ENCODE assay signal across 12 cellular contexts in genomic region chr9:136927343-136928261, GRCh38. TPM values are rescaled to one million over a fixed set of nuclear protein-coding genes. Genes with fewer than 3 reads are reported as not detected.
A peak's percentile ranks its signal among the peaks of the same experiment; 100 is the strongest.
DNase-seq lines count a peak whose midpoint lies in the region; ATAC-seq, FAIRE-seq and TF ChIP-seq lines count a peak whose summit lies in the region.
"Had no signal": no experiment of that assay in that cellular context is flagged by ENCODE, and none has a peak within 500 bp of the region (broad histone marks: within the 10 kb centered on the region; RNA-seq: fewer than 3 reads in every experiment).

No MANE protein-coding gene starts in this region.

- H3K36me3 ChIP-seq in IMR-90 (ENCODE audit: control insufficient read depth, insufficient read depth, low read length) (peaks cover 10% of the 10 kb centered on the region), astrocyte (ENCODE audit: insufficient read depth, low read length) (no peaks in the 10 kb centered on the region), HepG2 (replicated peaks in 1 of 2; ENCODE audit: control insufficient read depth in 1 of 2, insufficient read depth in 2 of 2, low read length in 2 of 2) (peaks cover 4 to 22% of the 10 kb centered on the region in 2 experiments; a peak in 3 of 5 replicates), smooth muscle cell (ENCODE audit: low read depth) (no peaks in the 10 kb centered on the region)

- ATAC-seq in IMR-90 (ENCODE audit: low read depth) = no peak
- ATAC-seq in HepG2 = no peak
- ATAC-seq: left colon had no signal

- no peak overlapping the region for H4K91ac ChIP-seq in IMR-90 (ENCODE audit: insufficient read depth, low read depth, low read length)

- WGBS in IMR-90 (ENCODE audit: extremely low coverage in 2 of 2, insufficient read length in 1 of 2), 2 experiments = 90% methylated on average over 2 of the region's 23 CpGs; no CpG with 5 or more reads in 1 of the 2 experiments
- WGBS in HepG2 (ENCODE audit: low lambda C conversion rate) = 92% methylated on average over 22 of the region's 23 CpGs
- WGBS in smooth muscle cell (ENCODE audit: low lambda C conversion rate) = 86% methylated on average over 23 of the region's 23 CpGs

- H3K9me1 ChIP-seq in IMR-90 (ENCODE audit: insufficient read depth, low read length) = no peaks in the 10 kb centered on the region

- H4K8ac ChIP-seq in IMR-90 (ENCODE audit: low read depth in 2 of 2, low read length in 2 of 2) = no peak overlapping the region

- H3K9me3 ChIP-seq in IMR-90 (ENCODE audit: control insufficient read depth, insufficient read depth, low read length) (no peaks in the 10 kb centered on the region), astrocyte (ENCODE audit: insufficient read depth, low read depth, low read length) (no peaks in the 10 kb centered on the region), HepG2 (ENCODE audit: low read length) (no peaks in the 10 kb centered on the region), smooth muscle cell (replicated peaks; ENCODE audit: low read depth) (no peaks in the 10 kb centered on the region)

- intact Hi-C loops in IMR-90 (cut with micrococcal nuclease) = no loop called here
- intact Hi-C loops in HepG2 (cut with micrococcal nuclease; ENCODE audit: unreplicated experiment) = loop anchor here (5.0 kb wide), 1 partner anchor 140 kb away; no protein-coding TSS in a partner anchor

- no peak overlapping the region for H2AFZ ChIP-seq in IMR-90 (replicated peaks; ENCODE audit: low read length, poor library complexity)
- H2AFZ ChIP-seq in astrocyte (ENCODE audit: low read depth, low read length) = no peak overlapping the region
- no peak overlapping the region for H2AFZ ChIP-seq in HepG2 (ENCODE audit: low read length)
- H2AFZ ChIP-seq in smooth muscle cell (ENCODE audit: low read depth) = no peak overlapping the region

- no peak overlapping the region for H3K23ac ChIP-seq in IMR-90 (ENCODE audit: low read depth, low read length)

- POLR2A ChIA-PET in IMR-90 (lab: Charles Lee; ENCODE audit: unreplicated experiment) (no interaction called here), HepG2 (lab: Yijun Ruan, JAX) (interaction anchor here (0.6 kb wide), 1 partner anchor 9 kb away, joined by 3 read pairs; no protein-coding TSS in a partner anchor)

- dilution Hi-C loops in IMR-90 (cut with HindIII; ENCODE audit: low sequenced_read_pairs, unreplicated experiment) = no loop called here

- H2BK15ac ChIP-seq in IMR-90 (ENCODE audit: low read depth, low read length) = no peak overlapping the region

- H2BK5ac ChIP-seq in IMR-90 (ENCODE audit: low read depth, low read length, poor library complexity, severe bottlenecking) = no peak overlapping the region

- no peak overlapping the region for H3K56ac ChIP-seq in IMR-90 (ENCODE audit: extremely low read depth, insufficient read depth, low read length)

- no peak overlapping the region for H2BK20ac ChIP-seq in IMR-90 (ENCODE audit: low read depth, low read length)

- TF ChIP-seq POLR2A in IMR-90 (IDR thresholded peaks at IDR 0.05; ENCODE audit: low read depth, low read length) (no peak), HepG2 (IDR thresholded peaks at IDR 0.05; ENCODE audit: insufficient read depth in 1 of 2, low read depth in 2 of 2, low read length in 2 of 2) (no peak)

- H3K14ac ChIP-seq in IMR-90 (replicated peaks; ENCODE audit: low read depth, low read length) = no peak overlapping the region

- FAIRE-seq in astrocyte (lab: Jason Lieb, UNC) (no peak), HepG2 (lab: Jason Lieb, UNC) (no peak)
- FAIRE-seq: bronchial epithelial cell, GM12892 had no signal

- TF ChIP-seq RAD21 in IMR-90 (IDR thresholded peaks at IDR 0.05; ENCODE audit: low read length) (no peak), HepG2 (CRISPR knock-in tag; IDR thresholded peaks at IDR 0.05) (no peak)

- in situ Hi-C loops in IMR-90 (cut with MboI; ENCODE audit: low sequenced_read_pairs) = no loop called here
- in situ Hi-C loops in HepG2 (cut with HindIII; ENCODE audit: extremely low pct_ligation_motif_present, low pct_unique_long_range_greater_than_20kb) = no loop called here

- H3K4me1 Mint-ChIP-seq in astrocyte (ENCODE audit: low read depth, unreplicated experiment) = no peaks in the 10 kb centered on the region

- H3K79me2 ChIP-seq in astrocyte (ENCODE audit: insufficient read depth, low read length) (no peaks in the 10 kb centered on the region), HepG2 (ENCODE audit: insufficient read depth, low read length) (no peaks in the 10 kb centered on the region), smooth muscle cell (ENCODE audit: low read depth) (no peaks in the 10 kb centered on the region)

- no peak overlapping the region for H4K5ac ChIP-seq in IMR-90 (ENCODE audit: low read depth, low read length)

- no peak overlapping the region for H3K4me3 Mint-ChIP-seq in astrocyte (ENCODE audit: unreplicated experiment)
- H3K4me3 Mint-ChIP-seq: neural crest cell; T-helper 2 cell treated with Interferon-gamma antibody and Interleukin-4, amounts not matched to agents 5 μg/mL and 100 μg/mL, for 36 hours had no signal

- DNase-seq in IMR-90 (peak; percentile 28), astrocyte (ENCODE audit: low read depth) (peak; percentile 23), HepG2 (ENCODE audit: low spot score) (no peak), smooth muscle cell (lab: John Stamatoyannopoulos, UW; ENCODE audit: unreplicated experiment) (no peak), NCI-H510A treated with DMSO at 0.1 percent for 48 hours (lab: John Stamatoyannopoulos, UW) (no peak)
- DNase-seq: left colon, NCI-H2081 had no signal

- H3K79me1 ChIP-seq in IMR-90 (ENCODE audit: low read depth in 1 of 2, low read length in 2 of 2) = no peaks in the 10 kb centered on the region; a peak in 1 of 4 replicates

- H3K4me1 ChIP-seq in IMR-90 (ENCODE audit: control insufficient read depth, insufficient read depth, low read length) (no peaks in the 10 kb centered on the region), astrocyte (ENCODE audit: insufficient read depth, low read length) (peaks cover 6% of the 10 kb centered on the region), HepG2 (ENCODE audit: insufficient read depth, low read length) (no peaks in the 10 kb centered on the region), smooth muscle cell (ENCODE audit: low read depth) (no peaks in the 10 kb centered on the region)

- H3K4me2 ChIP-seq in IMR-90 (ENCODE audit: low read depth, low read length) (no peak overlapping the region), astrocyte (ENCODE audit: low read length) (no peak overlapping the region), HepG2 (ENCODE audit: low read depth, low read length) (no peak overlapping the region), smooth muscle cell (no peak overlapping the region)
- H3K4me2 ChIP-seq: KMS-11 had no signal

- peaks cover 17% of the 10 kb centered on the region for H3K36me3 Mint-ChIP-seq in astrocyte (ENCODE audit: low read depth, unreplicated experiment)

- no peak overlapping the region for H2AK5ac ChIP-seq in IMR-90 (ENCODE audit: low read depth, low read length)

- no peaks in the 10 kb centered on the region for H4K20me1 ChIP-seq in IMR-90 (ENCODE audit: insufficient read depth, low read length)
- no peaks in the 10 kb centered on the region for H4K20me1 ChIP-seq in astrocyte (ENCODE audit: insufficient read depth, low read length)
- no peaks in the 10 kb centered on the region for H4K20me1 ChIP-seq in HepG2 (ENCODE audit: insufficient read depth, low read length)
- H4K20me1 ChIP-seq in smooth muscle cell (ENCODE audit: low read depth) = no peaks in the 10 kb centered on the region

- no peaks in the 10 kb centered on the region for H3F3A ChIP-seq in smooth muscle cell (ENCODE audit: low read depth)

- TF ChIP-seq CTCF in IMR-90 (conservative IDR thresholded peaks at IDR 0.05; ENCODE audit: low read depth, low read length) = no peak
- no peak for TF ChIP-seq CTCF in astrocyte (IDR thresholded peaks at IDR 0.05; ENCODE audit: insufficient read depth, low read depth, low read length)
- TF ChIP-seq CTCF in HepG2 (CRISPR knock-in tag; IDR thresholded peaks at IDR 0.05) = no peak
- no peak for TF ChIP-seq CTCF in smooth muscle cell (IDR thresholded peaks at IDR 0.05; ENCODE audit: borderline replicate concordance, insufficient read depth, poor library complexity, severe bottlenecking)

- no peak overlapping the region for H2BK120ac ChIP-seq in IMR-90 (ENCODE audit: low read depth, low read length)

- TF ChIP-seq EP300 in HepG2 (IDR thresholded peaks at IDR 0.05; ENCODE audit: low read depth in 2 of 2, low read length in 2 of 2) (no peak), HepG2 (CRISPR knock-in tag; IDR thresholded peaks at IDR 0.05; ENCODE audit: borderline replicate concordance) (no peak)

- H3K27ac ChIP-seq in IMR-90 (ENCODE audit: insufficient read depth, low read length) (no peak overlapping the region), astrocyte (ENCODE audit: low read depth, low read length) (no peak overlapping the region), HepG2 (ENCODE audit: extremely low read length, insufficient read depth, low read length) (no peak overlapping the region), smooth muscle cell (ENCODE audit: low read depth) (no peak overlapping the region)
- H3K27ac ChIP-seq: KMS-11 had no signal

- H3K4ac ChIP-seq in IMR-90 (ENCODE audit: low read depth, low read length) = no peak overlapping the region

- peaks cover 2% of the 10 kb centered on the region for H3K9me3 Mint-ChIP-seq in astrocyte (ENCODE audit: unreplicated experiment)
- H3K9me3 Mint-ChIP-seq: neural crest cell; T-helper 2 cell treated with Interferon-gamma antibody and Interleukin-4, amounts not matched to agents 5 μg/mL and 100 μg/mL, for 36 hours had no signal

- H3K18ac ChIP-seq in IMR-90 (ENCODE audit: low read depth, low read length) = no peak overlapping the region

- BruUV-seq in IMR-90 (replicated peaks; lab: Mats Ljungman, UMichigan) (no TSS peak), HepG2 (replicated peaks; lab: Mats Ljungman, UMichigan) (no TSS peak)

- H3K9ac ChIP-seq in IMR-90 (ENCODE audit: low read depth, low read length) (no peak overlapping the region), astrocyte (ENCODE audit: low read length) (no peak overlapping the region), HepG2 (ENCODE audit: insufficient read depth, low read depth, low read length) (no peak overlapping the region), smooth muscle cell (ENCODE audit: low read depth) (no peak overlapping the region)
- H3K9ac ChIP-seq: KMS-11 had no signal

- CTCF ChIA-PET in IMR-90 (lab: Yijun Ruan, JAX) = interaction anchor here (1.4 kb wide), 1 partner anchor 9 kb away, joined by 4 read pairs; no protein-coding TSS in a partner anchor
- CTCF ChIA-PET in HepG2 (lab: Yijun Ruan, JAX; ENCODE audit: low intra/inter-chr PET ratio, low total read pairs) = no interaction called here

- no peak overlapping the region for H3K27ac Mint-ChIP-seq in astrocyte (ENCODE audit: unreplicated experiment)
- H3K27ac Mint-ChIP-seq: T-helper 2 cell treated with Interferon-gamma antibody and Interleukin-4, amounts not matched to agents 5 μg/mL and 100 μg/mL, for 36 hours had no signal

- peak overlapping the region; percentile 5 for H2AK9ac ChIP-seq in IMR-90 (replicated peaks; ENCODE audit: low read depth, low read length, poor library complexity)

- no peaks in the 10 kb centered on the region for H3K27me3 Mint-ChIP-seq in astrocyte (ENCODE audit: low read depth, unreplicated experiment)

- H3K27me3 ChIP-seq in IMR-90 (ENCODE audit: control insufficient read depth, insufficient read depth, low read length) = no peaks in the 10 kb centered on the region
- H3K27me3 ChIP-seq in astrocyte (ENCODE audit: insufficient read depth, low read length) = no peaks in the 10 kb centered on the region
- no peaks in the 10 kb centered on the region for H3K27me3 ChIP-seq in HepG2 (ENCODE audit: control insufficient read depth in 1 of 2, insufficient read depth in 2 of 2, low read length in 2 of 2)
- H3K27me3 ChIP-seq in smooth muscle cell (ENCODE audit: low read depth) = no peaks in the 10 kb centered on the region

- H3K4me3 ChIP-seq in IMR-90 (ENCODE audit: insufficient read depth, low read depth, low read length) = no peak overlapping the region
- no peak overlapping the region for H3K4me3 ChIP-seq in astrocyte (ENCODE audit: insufficient read depth, low read depth, low read length)
- H3K4me3 ChIP-seq in HepG2 (replicated peaks in 1 of 3; ENCODE audit: insufficient read depth in 1 of 3, low read depth in 2 of 3, low read length in 3 of 3) = no peak overlapping the region
- H3K4me3 ChIP-seq in smooth muscle cell = no peak overlapping the region

RNA-seq across cellular contexts. Expression of gene FBXW5, which starts 16.9 kb away (rescaled TPM):
- 65.1 and 72.2 TPM in 2 replicates for total RNA-seq in IMR-90 (2012; rRNA removed)
- 80.2 and 95.4 TPM in 2 replicates for polyA plus RNA-seq in IMR-90 (2012; rRNA removed)
- polyA plus RNA-seq in IMR-90 (2012; cell fraction: cytosol; rRNA removed) = 49.2 and 116 TPM in 2 replicates
- 316 and 1,080 TPM in 2 replicates for polyA plus RNA-seq in IMR-90 (2012; cell fraction: nucleus; rRNA removed; ENCODE audit: low replicate concordance)
- 67.7 and 70.4 TPM in 2 replicates for total RNA-seq in astrocyte
- total RNA-seq in HepG2 (2016; rRNA removed; fragmentation: Illumina TruSeq; extraction: Trizol) = 47.4 and 60.4 TPM in 2 replicates
- 101 and 115 TPM in 2 replicates for total RNA-seq in HepG2 (2016; cell fraction: cytosol; rRNA removed; fragmentation: Illumina TruSeq; extraction: Trizol; ENCODE audit: low read depth)
- 43.2 and 63.0 TPM in 2 replicates for total RNA-seq in HepG2 (2016; cell fraction: insoluble cytoplasmic fraction; rRNA removed; fragmentation: Illumina TruSeq; extraction: Trizol)
- 157 and 168 TPM in 2 replicates for total RNA-seq in HepG2 (2016; cell fraction: membrane; rRNA removed; fragmentation: Illumina TruSeq; extraction: Trizol)
- 38.4 and 45.7 TPM in 2 replicates for total RNA-seq in HepG2 (2016; cell fraction: nucleus; rRNA removed; fragmentation: Illumina TruSeq; extraction: Trizol)
- polyA plus RNA-seq in HepG2 (2011; rRNA removed) = 52.0 and 76.2 TPM in 2 replicates
- 70.1 and 111 TPM in 2 replicates for polyA plus RNA-seq in HepG2 (2011; cell fraction: cytosol; rRNA removed)
- polyA plus RNA-seq in HepG2 (2011; cell fraction: nucleus; rRNA removed) = 318 and 399 TPM in 2 replicates
- 33.4 and 43.8 TPM in 2 replicates for polyA plus RNA-seq in HepG2 (2012)
- polyA plus RNA-seq in HepG2 (2016; cell fraction: cytosol; fragmentation: Illumina TruSeq; extraction: Trizol; ENCODE audit: low read depth) = 106 and 116 TPM in 2 replicates
- polyA plus RNA-seq in HepG2 (2016; cell fraction: insoluble cytoplasmic fraction; fragmentation: Illumina TruSeq; extraction: Trizol; ENCODE audit: low read depth) = 41.2 and 50.1 TPM in 2 replicates
- 127 and 134 TPM in 2 replicates for polyA plus RNA-seq in HepG2 (2016; cell fraction: membrane; fragmentation: Illumina TruSeq; extraction: Trizol; ENCODE audit: low read depth)
- polyA plus RNA-seq in HepG2 (2016; cell fraction: nucleus; fragmentation: Illumina TruSeq; extraction: Trizol; ENCODE audit: insufficient read depth, low read depth) = 94.3 and 97.4 TPM in 2 replicates
- polyA minus RNA-seq in HepG2 (2011; rRNA and poly(A)+ RNA removed; ENCODE audit: low replicate concordance) = 183 and 195 TPM in 2 replicates
- 55.6 and 63.5 TPM in 2 replicates for polyA minus RNA-seq in HepG2 (2011; cell fraction: cytosol; rRNA and poly(A)+ RNA removed)
- 34.1 and 36.8 TPM in 2 replicates for polyA minus RNA-seq in HepG2 (2011; cell fraction: nucleus; rRNA and poly(A)+ RNA removed)
- total RNA-seq in smooth muscle cell = 70.5 and 103 TPM in 2 replicates
- polyA plus RNA-seq in smooth muscle cell = 105 and 109 TPM in 2 replicates

RNA-seq across cellular contexts. Expression of gene C8G, which starts 17.4 kb away (rescaled TPM):
- total RNA-seq in IMR-90 (2012; rRNA removed) = not detected in 2 replicates
- polyA plus RNA-seq in IMR-90 (2012; rRNA removed) = 0.37 and 0.80 TPM in 2 replicates
- 0.35 TPM in 1 of 2 replicates, not detected in the other for polyA plus RNA-seq in IMR-90 (2012; cell fraction: cytosol; rRNA removed)
- polyA plus RNA-seq in IMR-90 (2012; cell fraction: nucleus; rRNA removed; ENCODE audit: low replicate concordance) = 3.0 and 9.7 TPM in 2 replicates
- 0.77 and 1.6 TPM in 2 replicates for total RNA-seq in astrocyte
- total RNA-seq in HepG2 (2016; rRNA removed; fragmentation: Illumina TruSeq; extraction: Trizol) = 2.0 and 4.9 TPM in 2 replicates
- 1.2 and 2.9 TPM in 2 replicates for total RNA-seq in HepG2 (2016; cell fraction: cytosol; rRNA removed; fragmentation: Illumina TruSeq; extraction: Trizol; ENCODE audit: low read depth)
- total RNA-seq in HepG2 (2016; cell fraction: insoluble cytoplasmic fraction; rRNA removed; fragmentation: Illumina TruSeq; extraction: Trizol) = 1.4 and 4.7 TPM in 2 replicates
- 2.1 and 3.5 TPM in 2 replicates for total RNA-seq in HepG2 (2016; cell fraction: membrane; rRNA removed; fragmentation: Illumina TruSeq; extraction: Trizol)
- 6.1 and 7.0 TPM in 2 replicates for total RNA-seq in HepG2 (2016; cell fraction: nucleus; rRNA removed; fragmentation: Illumina TruSeq; extraction: Trizol)
- polyA plus RNA-seq in HepG2 (2011; rRNA removed) = 12.8 and 18.3 TPM in 2 replicates
- polyA plus RNA-seq in HepG2 (2011; cell fraction: cytosol; rRNA removed) = 8.9 and 13.0 TPM in 2 replicates
- 94.5 and 107 TPM in 2 replicates for polyA plus RNA-seq in HepG2 (2011; cell fraction: nucleus; rRNA removed)
- polyA plus RNA-seq in HepG2 (2012) = 15.3 and 17.5 TPM in 2 replicates
- 2.1 and 2.6 TPM in 2 replicates for polyA plus RNA-seq in HepG2 (2016; cell fraction: cytosol; fragmentation: Illumina TruSeq; extraction: Trizol; ENCODE audit: low read depth)
- 2.3 and 2.4 TPM in 2 replicates for polyA plus RNA-seq in HepG2 (2016; cell fraction: insoluble cytoplasmic fraction; fragmentation: Illumina TruSeq; extraction: Trizol; ENCODE audit: low read depth)
- 2.2 and 3.1 TPM in 2 replicates for polyA plus RNA-seq in HepG2 (2016; cell fraction: membrane; fragmentation: Illumina TruSeq; extraction: Trizol; ENCODE audit: low read depth)
- polyA plus RNA-seq in HepG2 (2016; cell fraction: nucleus; fragmentation: Illumina TruSeq; extraction: Trizol; ENCODE audit: insufficient read depth, low read depth) = 10.1 and 13.4 TPM in 2 replicates
- 0.70 and 11.9 TPM in 2 replicates for polyA minus RNA-seq in HepG2 (2011; rRNA and poly(A)+ RNA removed; ENCODE audit: low replicate concordance)
- polyA minus RNA-seq in HepG2 (2011; cell fraction: cytosol; rRNA and poly(A)+ RNA removed) = 3.6 and 6.2 TPM in 2 replicates
- 7.0 and 7.2 TPM in 2 replicates for polyA minus RNA-seq in HepG2 (2011; cell fraction: nucleus; rRNA and poly(A)+ RNA removed)
- not detected in 2 replicates for total RNA-seq in smooth muscle cell
- polyA plus RNA-seq in smooth muscle cell = 1.4 TPM in 1 of 2 replicates, not detected in the other

RNA-seq across cellular contexts. Expression of gene LCN12, which starts 24.5 kb away (rescaled TPM):
- total RNA-seq in IMR-90 (2012; rRNA removed) = not detected in 2 replicates
- 0.12 TPM in 1 of 2 replicates, not detected in the other for polyA plus RNA-seq in IMR-90 (2012; rRNA removed)
- not detected in 2 replicates for polyA plus RNA-seq in IMR-90 (2012; cell fraction: cytosol; rRNA removed)
- 1.7 and 4.3 TPM in 2 replicates for polyA plus RNA-seq in IMR-90 (2012; cell fraction: nucleus; rRNA removed; ENCODE audit: low replicate concordance)
- not detected in 2 replicates for total RNA-seq in astrocyte
- 1.2 and 3.4 TPM in 2 replicates for total RNA-seq in HepG2 (2016; rRNA removed; fragmentation: Illumina TruSeq; extraction: Trizol)
- total RNA-seq in HepG2 (2016; cell fraction: cytosol; rRNA removed; fragmentation: Illumina TruSeq; extraction: Trizol; ENCODE audit: low read depth) = 0.97 TPM in 1 of 2 replicates, not detected in the other
- total RNA-seq in HepG2 (2016; cell fraction: insoluble cytoplasmic fraction; rRNA removed; fragmentation: Illumina TruSeq; extraction: Trizol) = 0.89 and 3.4 TPM in 2 replicates
- 1.1 and 1.4 TPM in 2 replicates for total RNA-seq in HepG2 (2016; cell fraction: membrane; rRNA removed; fragmentation: Illumina TruSeq; extraction: Trizol)
- total RNA-seq in HepG2 (2016; cell fraction: nucleus; rRNA removed; fragmentation: Illumina TruSeq; extraction: Trizol) = 4.3 and 4.4 TPM in 2 replicates
- 6.9 and 7.5 TPM in 2 replicates for polyA plus RNA-seq in HepG2 (2011; rRNA removed)
- 1.1 and 1.6 TPM in 2 replicates for polyA plus RNA-seq in HepG2 (2011; cell fraction: cytosol; rRNA removed)
- 68.8 and 75.7 TPM in 2 replicates for polyA plus RNA-seq in HepG2 (2011; cell fraction: nucleus; rRNA removed)
- 5.5 and 6.7 TPM in 2 replicates for polyA plus RNA-seq in HepG2 (2012)
- 0.62 and 0.70 TPM in 2 replicates for polyA plus RNA-seq in HepG2 (2016; cell fraction: cytosol; fragmentation: Illumina TruSeq; extraction: Trizol; ENCODE audit: low read depth)
- polyA plus RNA-seq in HepG2 (2016; cell fraction: insoluble cytoplasmic fraction; fragmentation: Illumina TruSeq; extraction: Trizol; ENCODE audit: low read depth) = 1.5 and 1.7 TPM in 2 replicates
- polyA plus RNA-seq in HepG2 (2016; cell fraction: membrane; fragmentation: Illumina TruSeq; extraction: Trizol; ENCODE audit: low read depth) = 1.4 and 1.7 TPM in 2 replicates
- 23.3 and 27.4 TPM in 2 replicates for polyA plus RNA-seq in HepG2 (2016; cell fraction: nucleus; fragmentation: Illumina TruSeq; extraction: Trizol; ENCODE audit: insufficient read depth, low read depth)
- polyA minus RNA-seq in HepG2 (2011; rRNA and poly(A)+ RNA removed; ENCODE audit: low replicate concordance) = 3.2 and 7.0 TPM in 2 replicates
- 1.6 and 3.5 TPM in 2 replicates for polyA minus RNA-seq in HepG2 (2011; cell fraction: cytosol; rRNA and poly(A)+ RNA removed)
- polyA minus RNA-seq in HepG2 (2011; cell fraction: nucleus; rRNA and poly(A)+ RNA removed) = 5.3 and 7.7 TPM in 2 replicates
- not detected in 2 replicates for total RNA-seq in smooth muscle cell
- not detected in 2 replicates for polyA plus RNA-seq in smooth muscle cell
- total RNA-seq: bronchial epithelial cell had no signal

RNA-seq across cellular contexts. Expression of gene TRAF2, which starts 41.3 kb away (rescaled TPM):
- total RNA-seq in IMR-90 (2012; rRNA removed) = 5.8 and 6.6 TPM in 2 replicates
- polyA plus RNA-seq in IMR-90 (2012; rRNA removed) = 12.0 and 12.9 TPM in 2 replicates
- polyA plus RNA-seq in IMR-90 (2012; cell fraction: cytosol; rRNA removed) = 11.5 and 13.1 TPM in 2 replicates
- polyA plus RNA-seq in IMR-90 (2012; cell fraction: nucleus; rRNA removed; ENCODE audit: low replicate concordance) = 21.4 and 48.2 TPM in 2 replicates
- 12.5 and 14.4 TPM in 2 replicates for total RNA-seq in astrocyte
- 13.4 and 13.6 TPM in 2 replicates for total RNA-seq in HepG2 (2016; rRNA removed; fragmentation: Illumina TruSeq; extraction: Trizol)
- total RNA-seq in HepG2 (2016; cell fraction: cytosol; rRNA removed; fragmentation: Illumina TruSeq; extraction: Trizol; ENCODE audit: low read depth) = 2.6 and 2.9 TPM in 2 replicates
- 12.1 and 13.9 TPM in 2 replicates for total RNA-seq in HepG2 (2016; cell fraction: insoluble cytoplasmic fraction; rRNA removed; fragmentation: Illumina TruSeq; extraction: Trizol)
- 4.8 and 6.0 TPM in 2 replicates for total RNA-seq in HepG2 (2016; cell fraction: membrane; rRNA removed; fragmentation: Illumina TruSeq; extraction: Trizol)
- 10.7 and 13.3 TPM in 2 replicates for total RNA-seq in HepG2 (2016; cell fraction: nucleus; rRNA removed; fragmentation: Illumina TruSeq; extraction: Trizol)
- polyA plus RNA-seq in HepG2 (2011; rRNA removed) = 12.4 and 15.5 TPM in 2 replicates
- polyA plus RNA-seq in HepG2 (2011; cell fraction: cytosol; rRNA removed) = 8.6 and 12.5 TPM in 2 replicates
- polyA plus RNA-seq in HepG2 (2011; cell fraction: nucleus; rRNA removed) = 30.8 and 35.5 TPM in 2 replicates
- polyA plus RNA-seq in HepG2 (2012) = 7.0 and 8.7 TPM in 2 replicates
- 1.7 and 2.3 TPM in 2 replicates for polyA plus RNA-seq in HepG2 (2016; cell fraction: cytosol; fragmentation: Illumina TruSeq; extraction: Trizol; ENCODE audit: low read depth)
- 11.2 and 13.9 TPM in 2 replicates for polyA plus RNA-seq in HepG2 (2016; cell fraction: insoluble cytoplasmic fraction; fragmentation: Illumina TruSeq; extraction: Trizol; ENCODE audit: low read depth)
- polyA plus RNA-seq in HepG2 (2016; cell fraction: membrane; fragmentation: Illumina TruSeq; extraction: Trizol; ENCODE audit: low read depth) = 3.5 and 4.0 TPM in 2 replicates
- 24.7 and 26.6 TPM in 2 replicates for polyA plus RNA-seq in HepG2 (2016; cell fraction: nucleus; fragmentation: Illumina TruSeq; extraction: Trizol; ENCODE audit: insufficient read depth, low read depth)
- 25.6 and 44.8 TPM in 2 replicates for polyA minus RNA-seq in HepG2 (2011; rRNA and poly(A)+ RNA removed; ENCODE audit: low replicate concordance)
- 10.1 and 12.2 TPM in 2 replicates for polyA minus RNA-seq in HepG2 (2011; cell fraction: cytosol; rRNA and poly(A)+ RNA removed)
- 13.0 and 15.2 TPM in 2 replicates for polyA minus RNA-seq in HepG2 (2011; cell fraction: nucleus; rRNA and poly(A)+ RNA removed)
- 6.2 and 7.0 TPM in 2 replicates for total RNA-seq in smooth muscle cell
- polyA plus RNA-seq in smooth muscle cell = 15.9 and 18.0 TPM in 2 replicates

RNA-seq across cellular contexts. Expression of gene PTGDS, which starts 49.7 kb away (rescaled TPM):
- total RNA-seq in IMR-90 (2012; rRNA removed) (not detected in 2 replicates), astrocyte (5.0 and 5.6 TPM in 2 replicates), HepG2 (2016; rRNA removed; fragmentation: Illumina TruSeq; extraction: Trizol) (0.33 TPM in 1 of 2 replicates, not detected in the other), smooth muscle cell (119 and 145 TPM in 2 replicates)
- polyA plus RNA-seq in IMR-90 (2012; rRNA removed) (0.87 and 1.2 TPM in 2 replicates), HepG2 (2011; rRNA removed) (0.31 and 0.50 TPM in 2 replicates), smooth muscle cell (597 and 611 TPM in 2 replicates)
- polyA plus RNA-seq in IMR-90 (2012; cell fraction: cytosol; rRNA removed) = 3.1 and 4.8 TPM in 2 replicates
- polyA plus RNA-seq in IMR-90 (2012; cell fraction: nucleus; rRNA removed; ENCODE audit: low replicate concordance) = 6.0 and 7.3 TPM in 2 replicates
- total RNA-seq in HepG2 (2016; cell fraction: cytosol; rRNA removed; fragmentation: Illumina TruSeq; extraction: Trizol; ENCODE audit: low read depth) = not detected in 2 replicates
- not detected in 2 replicates for total RNA-seq in HepG2 (2016; cell fraction: insoluble cytoplasmic fraction; rRNA removed; fragmentation: Illumina TruSeq; extraction: Trizol)
- not detected in 2 replicates for total RNA-seq in HepG2 (2016; cell fraction: membrane; rRNA removed; fragmentation: Illumina TruSeq; extraction: Trizol)
- not detected in 2 replicates for total RNA-seq in HepG2 (2016; cell fraction: nucleus; rRNA removed; fragmentation: Illumina TruSeq; extraction: Trizol)
- polyA plus RNA-seq in HepG2 (2011; cell fraction: cytosol; rRNA removed) = 0.12 and 0.13 TPM in 2 replicates
- polyA plus RNA-seq in HepG2 (2011; cell fraction: nucleus; rRNA removed) = 0.90 and 1.8 TPM in 2 replicates
- not detected in 2 replicates for polyA plus RNA-seq in HepG2 (2012)
- not detected in 2 replicates for polyA plus RNA-seq in HepG2 (2016; cell fraction: cytosol; fragmentation: Illumina TruSeq; extraction: Trizol; ENCODE audit: low read depth)
- polyA plus RNA-seq in HepG2 (2016; cell fraction: insoluble cytoplasmic fraction; fragmentation: Illumina TruSeq; extraction: Trizol; ENCODE audit: low read depth) = not detected in 2 replicates
- polyA plus RNA-seq in HepG2 (2016; cell fraction: membrane; fragmentation: Illumina TruSeq; extraction: Trizol; ENCODE audit: low read depth) = not detected in 2 replicates
- not detected in 2 replicates for polyA plus RNA-seq in HepG2 (2016; cell fraction: nucleus; fragmentation: Illumina TruSeq; extraction: Trizol; ENCODE audit: insufficient read depth, low read depth)
- 4.6 TPM in 1 of 2 replicates, not detected in the other for polyA minus RNA-seq in HepG2 (2011; rRNA and poly(A)+ RNA removed; ENCODE audit: low replicate concordance)
- not detected in 2 replicates for polyA minus RNA-seq in HepG2 (2011; cell fraction: cytosol; rRNA and poly(A)+ RNA removed)
- not detected in 2 replicates for polyA minus RNA-seq in HepG2 (2011; cell fraction: nucleus; rRNA and poly(A)+ RNA removed)
- total RNA-seq: neural crest cell had no signal

Comparison
In these comparisons a context has a peak if more than half of its experiments do, and no peak if none do; other contexts are left out.
1. DNase-seq: peak in IMR-90 (single experiment) and astrocyte (single experiment); none in HepG2 (single experiment), smooth muscle cell (single experiment) and NCI-H510A treated with DMSO at 0.1 percent for 48 hours (single experiment).